Comparison of ENCODE assay signal across 13 cellular contexts in genomic region chr18:55500316-55501086, GRCh38.
A peak's percentile ranks its signal among the peaks of the same experiment; 100 is the strongest.
DNase-seq lines count a peak whose midpoint lies in the region; ATAC-seq and TF ChIP-seq lines count a peak whose summit lies in the region.
"Had no signal": no experiment of that assay in that cellular context is flagged by ENCODE, and none has a peak within 500 bp of the region (broad histone marks: within the 10 kb centered on the region; RNA-seq: fewer than 3 reads in every experiment).

No MANE protein-coding gene starts in this region.

- peaks cover 24% of the 10 kb centered on the region for H3K4me1 Mint-ChIP-seq in osteocyte (ENCODE audit: unreplicated experiment)
- no peaks in the 10 kb centered on the region for H3K4me1 Mint-ChIP-seq in activated CD4-positive, alpha-beta T cell treated with anti-CD3 and anti-CD28 coated beads for 36 hours

- intact Hi-C loops in activated CD4-positive, alpha-beta T cell treated with anti-CD3 and anti-CD28 coated beads for 36 hours (cut with DNase I, micrococcal nuclease) = no loop called here

- H3K9ac ChIP-seq in BLaER1 (no peak overlapping the region), fibroblast of lung (ENCODE audit: insufficient read depth, low read length) (no peak overlapping the region)

- H3K4me3 ChIP-seq in BLaER1 (no peak overlapping the region), Peyer's patch (no peak overlapping the region), fibroblast of lung (replicated peaks in 1 of 4; ENCODE audit: control extremely low read depth in 1 of 4, insufficient read depth in 1 of 4, low read depth in 3 of 4, low read length in 4 of 4) (peak overlapping the region; percentile 39 to 54 (median 48))
- H3K4me3 ChIP-seq: pancreas had no signal

- no peaks in the 10 kb centered on the region for H3K9me3 Mint-ChIP-seq in osteocyte (ENCODE audit: unreplicated experiment)
- no peaks in the 10 kb centered on the region for H3K9me3 Mint-ChIP-seq in activated CD4-positive, alpha-beta T cell treated with anti-CD3 and anti-CD28 coated beads for 36 hours (ENCODE audit: low read depth)
- H3K9me3 Mint-ChIP-seq: activated T-cell treated with anti-CD3 and anti-CD28 coated beads, Interleukin-2, amount 50 U/mL, for 72 hours; stimulated activated naive B cell treated with anti-CD40 and anti-IgM and Interleukin-4, amounts not matched to agents 10 μg/mL and 1 μg/mL and 100 μg/mL, for 72 hours had no signal

- no peak overlapping the region for H2AFZ ChIP-seq in fibroblast of lung (ENCODE audit: low read length)

- POLR2A ChIA-PET in activated CD4-positive, alpha-beta T cell treated with anti-CD3 and anti-CD28 coated beads for 36 hours (lab: Charles Lee) = no interaction called here

- H3K4me3 Mint-ChIP-seq in osteocyte (ENCODE audit: unreplicated experiment) = peak overlapping the region; percentile 22
- no peak overlapping the region for H3K4me3 Mint-ChIP-seq in activated CD4-positive, alpha-beta T cell treated with anti-CD3 and anti-CD28 coated beads for 36 hours
- H3K4me3 Mint-ChIP-seq: activated T-cell treated with anti-CD3 and anti-CD28 coated beads, Interleukin-2, amount 50 U/mL, for 72 hours; stimulated activated naive B cell treated with anti-CD40 and anti-IgM and Interleukin-4, amounts not matched to agents 10 μg/mL and 1 μg/mL and 100 μg/mL, for 72 hours had no signal

- ATAC-seq in activated CD4-positive, alpha-beta T cell treated with anti-CD3 and anti-CD28 coated beads for 36 hours = no peak
- ATAC-seq in HG03520 (IDR thresholded peaks at IDR 0.05; ENCODE audit: unreplicated experiment) (no peak), HG02852 (IDR thresholded peaks at IDR 0.05; ENCODE audit: unreplicated experiment) (no peak)
- ATAC-seq: activated T-cell treated with anti-CD3 and anti-CD28 coated beads, Interleukin-2, amount 50 U/mL, for 72 hours; stimulated activated naive B cell treated with anti-CD40 and anti-IgM and Interleukin-4, amounts not matched to agents 10 μg/mL and 1 μg/mL and 100 μg/mL, for 72 hours had no signal

- H3K36me3 ChIP-seq in BLaER1 (peaks cover 23% of the 10 kb centered on the region), Peyer's patch (no peaks in the 10 kb centered on the region), fibroblast of lung (ENCODE audit: control insufficient read depth, insufficient read depth, low read length) (no peaks in the 10 kb centered on the region)
- H3K36me3 ChIP-seq: pancreas had no signal

- DNase-seq in Peyer's patch = no peak
- peak; percentile 86 to 97 for DNase-seq in fibroblast of lung (ENCODE audit: low read depth in 2 of 2)
- DNase-seq in osteocyte (ENCODE audit: extremely low spot score, unreplicated experiment) = no peak
- no peak for DNase-seq in activated CD4-positive, alpha-beta T cell treated with anti-CD3 and anti-CD28 coated beads for 36 hours
- DNase-seq in stimulated activated CD4-positive, alpha-beta T cell treated with anti-CD3 and anti-CD28 coated beads, Interleukin-4, amount 100 ng/mL, for 1 hour = no peak
- DNase-seq: activated T-cell treated with anti-CD3 and anti-CD28 coated beads, Interleukin-2, amount 50 U/mL, for 72 hours; DMS79; head of caudate nucleus; pancreas; stimulated activated naive B cell treated with anti-CD40 and anti-IgM and Interleukin-4, amounts not matched to agents 10 μg/mL and 1 μg/mL and 100 μg/mL, for 72 hours had no signal

- H3K4me2 ChIP-seq in BLaER1 (peak overlapping the region; percentile 71), fibroblast of lung (ENCODE audit: extremely low read depth, insufficient read depth, low read length) (peak overlapping the region; percentile 83)

- CTCF ChIA-PET in activated CD4-positive, alpha-beta T cell treated with anti-CD3 and anti-CD28 coated beads for 36 hours (lab: Charles Lee) = no interaction called here

- peaks cover 4% of the 10 kb centered on the region for H3K36me3 Mint-ChIP-seq in osteocyte (ENCODE audit: unreplicated experiment)
- H3K36me3 Mint-ChIP-seq in activated CD4-positive, alpha-beta T cell treated with anti-CD3 and anti-CD28 coated beads for 36 hours (ENCODE audit: low read depth) = no peaks in the 10 kb centered on the region
- H3K36me3 Mint-ChIP-seq: stimulated activated naive B cell treated with anti-CD40 and anti-IgM and Interleukin-4, amounts not matched to agents 10 μg/mL and 1 μg/mL and 100 μg/mL, for 72 hours had no signal

- H3K27ac ChIP-seq in BLaER1 (0 out of 2 replicates have a peak overlapping the region, but pooled peaks have one; percentile 68), Peyer's patch (peak overlapping the region in 3 of 4 donors; percentile 8 to 52 (median 40)), fibroblast of lung (ENCODE audit: insufficient read depth, low read length) (peak overlapping the region; percentile 66)
- H3K27ac ChIP-seq: pancreas had no signal

- no peak for TF ChIP-seq POLR2A in Peyer's patch (IDR thresholded peaks at IDR 0.05)

- H3K27me3 ChIP-seq in BLaER1 (no peaks in the 10 kb centered on the region), Peyer's patch (no peaks in the 10 kb centered on the region), fibroblast of lung (ENCODE audit: control insufficient read depth, insufficient read depth, low read length) (no peaks in the 10 kb centered on the region)
- H3K27me3 ChIP-seq: pancreas had no signal

- TF ChIP-seq CTCF in Peyer's patch (IDR thresholded peaks at IDR 0.05) (no peak), fibroblast of lung (conservative IDR thresholded peaks at IDR 0.05 in 1 of 2, IDR thresholded peaks at IDR 0.05 in 1 of 2; ENCODE audit: low read depth in 1 of 2, low read length in 2 of 2) (no peak), osteocyte (IDR thresholded peaks at IDR 0.05) (no peak)

- no peaks in the 10 kb centered on the region for H3K27me3 Mint-ChIP-seq in osteocyte (ENCODE audit: unreplicated experiment)
- peaks cover 11% of the 10 kb centered on the region for H3K27me3 Mint-ChIP-seq in activated CD4-positive, alpha-beta T cell treated with anti-CD3 and anti-CD28 coated beads for 36 hours
- H3K27me3 Mint-ChIP-seq: stimulated activated naive B cell treated with anti-CD40 and anti-IgM and Interleukin-4, amounts not matched to agents 10 μg/mL and 1 μg/mL and 100 μg/mL, for 72 hours had no signal

- H3K79me2 ChIP-seq in fibroblast of lung (ENCODE audit: control insufficient read depth, insufficient read depth, low read length) = peaks cover 19% of the 10 kb centered on the region

- H3K27ac Mint-ChIP-seq in osteocyte (ENCODE audit: unreplicated experiment) = no peak overlapping the region
- no peak overlapping the region for H3K27ac Mint-ChIP-seq in activated CD4-positive, alpha-beta T cell treated with anti-CD3 and anti-CD28 coated beads for 36 hours
- H3K27ac Mint-ChIP-seq: activated T-cell treated with anti-CD3 and anti-CD28 coated beads, Interleukin-2, amount 50 U/mL, for 72 hours; stimulated activated naive B cell treated with anti-CD40 and anti-IgM and Interleukin-4, amounts not matched to agents 10 μg/mL and 1 μg/mL and 100 μg/mL, for 72 hours had no signal

- H3K9me3 ChIP-seq in BLaER1 (peaks cover 6% of the 10 kb centered on the region; the same call in 1 of the 2 replicates), Peyer's patch (no peaks in the 10 kb centered on the region), fibroblast of lung (ENCODE audit: control insufficient read depth, insufficient read depth, low read depth, low read length) (no peaks in the 10 kb centered on the region)
- H3K9me3 ChIP-seq: pancreas had no signal

- H4K20me1 ChIP-seq in BLaER1 (peaks cover 7% of the 10 kb centered on the region), fibroblast of lung (ENCODE audit: control insufficient read depth, extremely low read depth, insufficient read depth, low read length) (no peaks in the 10 kb centered on the region)

- peaks cover 100% of the 10 kb centered on the region for H3K4me1 ChIP-seq in BLaER1
- H3K4me1 ChIP-seq in Peyer's patch = no peaks in the 10 kb centered on the region
- H3K4me1 ChIP-seq in fibroblast of lung (ENCODE audit: control insufficient read depth, extremely low read depth, insufficient read depth, low read length) = peaks cover 6% of the 10 kb centered on the region

Comparison
In these comparisons a context has a peak if more than half of its experiments do, and no peak if none do; other contexts are left out.
1. H3K4me3 ChIP-seq: peak in fibroblast of lung (4 of 4); none in BLaER1 (single experiment) and Peyer's patch (0 of 4).
2. DNase-seq: peak in fibroblast of lung (2 of 2); none in Peyer's patch (0 of 3), osteocyte (single experiment), activated CD4-positive, alpha-beta T cell treated with anti-CD3 and anti-CD28 coated beads for 36 hours (single experiment) and stimulated activated CD4-positive, alpha-beta T cell treated with anti-CD3 and anti-CD28 coated beads, Interleukin-4, amount 100 ng/mL, for 1 hour (single experiment).
3. Peak in every context shown above with its lines, with median percentiles within 50 percentile points of each other: H3K27ac ChIP-seq.